10 cellular contexts compared by ENCODE assay signal in the genomic region with DNA sequence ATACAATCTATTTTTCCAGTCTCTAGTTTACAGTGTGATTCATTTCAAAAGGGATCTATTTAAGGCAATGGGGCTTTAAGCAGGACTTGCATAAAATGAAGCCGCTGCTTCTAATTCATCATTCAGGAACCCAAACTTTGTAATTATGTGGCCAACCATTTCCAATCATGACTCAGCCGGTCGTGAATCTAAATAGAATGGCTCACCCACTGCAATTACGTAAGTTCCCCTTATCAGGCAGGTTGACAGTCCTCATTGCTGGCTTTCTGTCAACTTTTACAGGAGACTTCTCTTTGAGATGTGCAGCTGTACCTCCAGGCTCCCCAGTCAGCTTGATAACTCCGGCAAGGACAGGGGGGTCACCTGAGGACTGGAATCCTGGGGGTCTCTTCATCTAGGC.
DNase-seq lines count a peak whose midpoint lies in the region; ATAC-seq and TF ChIP-seq lines count a peak whose summit lies in the region.
"Had no signal": no experiment of that assay in that cellular context is flagged by ENCODE, and none has a peak within 500 bp of the region (broad histone marks: within the 10 kb centered on the region; RNA-seq: fewer than 3 reads in every experiment).

No MANE protein-coding gene starts in this region.

- H3K27ac ChIP-seq in lower lobe of right lung (no peak overlapping the region), sigmoid colon (no peak overlapping the region)
- H3K27ac ChIP-seq: dorsolateral prefrontal cortex had no signal

- intact Hi-C loops in lower lobe of right lung (cut with DNase I) = no loop called here
- intact Hi-C loops in sigmoid colon (cut with DNase I) = no loop called here

- H3K27ac Mint-ChIP-seq in mesothelial cell of epicardium = no peak overlapping the region

- no peaks in the 10 kb centered on the region for H3K4me1 ChIP-seq in lower lobe of right lung
- no peaks in the 10 kb centered on the region for H3K4me1 ChIP-seq in sigmoid colon

- no peak for TF ChIP-seq CTCF in lower lobe of right lung (IDR thresholded peaks at IDR 0.05)
- TF ChIP-seq CTCF in mesothelial cell of epicardium (IDR thresholded peaks at IDR 0.05; ENCODE audit: unreplicated experiment) = no peak
- no peak for TF ChIP-seq CTCF in sigmoid colon (IDR thresholded peaks at IDR 0.05)

- H3K36me3 ChIP-seq in lower lobe of right lung = no peaks in the 10 kb centered on the region
- no peaks in the 10 kb centered on the region for H3K36me3 ChIP-seq in sigmoid colon

- H3K9me3 ChIP-seq in lower lobe of right lung (no peaks in the 10 kb centered on the region), sigmoid colon (no peaks in the 10 kb centered on the region)

- H3K4me1 Mint-ChIP-seq in mesothelial cell of epicardium = peaks cover 11% of the 10 kb centered on the region

- no peak for TF ChIP-seq POLR2A in sigmoid colon (IDR thresholded peaks at IDR 0.05)

- peak; percentile 90 for DNase-seq in Daoy (ENCODE audit: low read depth)
- peak; percentile 100 for DNase-seq in M059J (ENCODE audit: low read depth)
- DNase-seq in amniotic epithelial cell (ENCODE audit: low read depth) = peak; percentile 83
- DNase-seq in lower lobe of right lung = no peak
- no peak for DNase-seq in mesothelial cell of epicardium (ENCODE audit: low spot score in 2 of 2, unreplicated experiment in 2 of 2)
- no peak for DNase-seq in activated CD8-positive, alpha-beta memory T cell treated with anti-CD3 and anti-CD28 coated beads, Interleukin-2, amount 50 U/mL, for 4 hours
- no peak for DNase-seq in sigmoid colon
- DNase-seq: posterior cingulate gyrus had no signal

- H3K4me3 ChIP-seq in lower lobe of right lung (no peak overlapping the region), sigmoid colon (no peak overlapping the region)

- peak; percentile 25 to 39 for ATAC-seq in lower lobe of right lung
- no peak for ATAC-seq in HG02571 (IDR thresholded peaks at IDR 0.05; ENCODE audit: unreplicated experiment)

- H3K4me3 Mint-ChIP-seq in mesothelial cell of epicardium = no peak overlapping the region

- no peaks in the 10 kb centered on the region for H3K9me3 Mint-ChIP-seq in mesothelial cell of epicardium

- no peak for TF ChIP-seq EP300 in sigmoid colon (IDR thresholded peaks at IDR 0.05)

- no peaks in the 10 kb centered on the region for H3K36me3 Mint-ChIP-seq in mesothelial cell of epicardium

- H3K27me3 ChIP-seq in lower lobe of right lung (ENCODE audit: low read depth) (no peaks in the 10 kb centered on the region), sigmoid colon (no peaks in the 10 kb centered on the region)
- H3K27me3 ChIP-seq: dorsolateral prefrontal cortex had no signal

- peaks cover 9% of the 10 kb centered on the region for H3K27me3 Mint-ChIP-seq in mesothelial cell of epicardium (ENCODE audit: low read depth)

- 20 to 21% methylated on average over 5 of the region's 5 CpGs for WGBS in sigmoid colon, 2 donors

Comparison
In these comparisons a context has a peak if more than half of its experiments do, and no peak if none do; other contexts are left out.
1. DNase-seq: peak in Daoy (single experiment), M059J (single experiment) and amniotic epithelial cell (single experiment); none in lower lobe of right lung (single experiment), mesothelial cell of epicardium (0 of 2), activated CD8-positive, alpha-beta memory T cell treated with anti-CD3 and anti-CD28 coated beads, Interleukin-2, amount 50 U/mL, for 4 hours (single experiment) and sigmoid colon (single experiment).